In the genomic region with DNA sequence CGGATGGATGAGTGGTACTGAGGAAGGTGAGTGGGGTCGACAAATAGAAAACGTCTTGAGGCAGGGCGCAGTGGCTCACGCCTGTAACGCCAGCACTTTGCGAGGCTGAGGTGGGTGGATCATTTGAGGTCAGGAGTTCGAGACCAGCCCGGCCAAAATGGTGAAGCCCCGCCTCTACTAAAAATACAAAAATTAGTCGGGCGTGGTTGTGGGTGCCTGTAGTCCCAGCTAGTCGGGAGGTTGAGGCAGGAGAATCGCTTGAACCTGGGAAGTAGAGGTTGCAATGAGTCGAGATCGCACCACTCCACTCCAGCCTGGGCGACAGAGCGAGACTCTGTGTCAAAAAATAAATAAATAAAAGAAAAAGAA, we compare ENCODE assay signal across 8 cellular contexts. TPM values are rescaled to one million over a fixed set of nuclear protein-coding genes. Genes with fewer than 3 reads are reported as not detected.
DNase-seq lines count a peak whose midpoint lies in the region; TF ChIP-seq lines count a peak whose summit lies in the region.
"Not testable (repeated sequence)": the region's sequence is repeated elsewhere in the genome, so short reads cannot be mapped to it uniquely, and the experiment has no call there.

No MANE protein-coding gene starts in this region.

- peak overlapping the region; percentile 92 for H3K4me2 ChIP-seq in neural progenitor cell

- H3K27ac ChIP-seq in C4-2B: peak overlapping the region; percentile 33
- not testable (repeated sequence) for H3K27ac ChIP-seq in HL-60 (replicated peaks); iPS-20b (ENCODE audit: low read length); stomach smooth muscle (ENCODE audit: low read length)
- peak overlapping the region; percentile 6 for H3K27ac ChIP-seq in effector memory CD4-positive, alpha-beta T cell (ENCODE audit: insufficient read depth, low read length, poor library complexity, severe bottlenecking)
- H3K27ac ChIP-seq in neural progenitor cell: peak overlapping the region; percentile 69

- not testable (repeated sequence) for H3K36me3 Mint-ChIP-seq in T-helper 1 cell treated with Interleukin-12 subunit alpha and Interleukin-12 subunit beta and Interleukin-4 antibody, amounts not matched to agents 30 μg/mL and 1 μg/mL, for 36 hours (ENCODE audit: low read depth); activated naive CD4-positive, alpha-beta T cell treated with anti-CD3 and anti-CD28 coated beads, Interleukin-2, amount 50 U/mL, for 24 hours; neural progenitor cell

- H3K27me3 ChIP-seq in HL-60 (ENCODE audit: insufficient read depth, poor library complexity, severe bottlenecking) (peaks cover 49% of the 10 kb centered on the region), iPS-20b (ENCODE audit: insufficient read depth, low read length) (peaks cover 18% of the 10 kb centered on the region), neural progenitor cell (peaks cover 29% of the 10 kb centered on the region), stomach smooth muscle (ENCODE audit: control insufficient read depth in 1 of 2, insufficient read depth in 2 of 2, low read length in 2 of 2) (peaks cover 57 to 60% of the 10 kb centered on the region in 2 donors)
- peaks cover 52% of the 10 kb centered on the region for H3K27me3 ChIP-seq in effector memory CD4-positive, alpha-beta T cell (replicated peaks; ENCODE audit: control insufficient read depth, insufficient read depth, low read length, poor library complexity, severe bottlenecking)

- TF ChIP-seq CTCF in C4-2B (conservative IDR thresholded peaks at IDR 0.05); HL-60 (IDR thresholded peaks at IDR 0.05; ENCODE audit: insufficient read depth, low read length); neural progenitor cell (IDR thresholded peaks at IDR 0.05): not testable (repeated sequence)

- H3K9me3 ChIP-seq in effector memory CD4-positive, alpha-beta T cell (ENCODE audit: control insufficient read depth, low read length); neural progenitor cell (ENCODE audit: low read depth); stomach smooth muscle (ENCODE audit: control insufficient read depth in 2 of 2, low read length in 2 of 2): not testable (repeated sequence)
- H3K9me3 ChIP-seq in iPS-20b (ENCODE audit: insufficient read depth, low read depth, low read length): peaks cover 32% of the 10 kb centered on the region

- peak overlapping the region; percentile 94 for H3K4me3 Mint-ChIP-seq in T-helper 1 cell treated with Interleukin-12 subunit alpha and Interleukin-12 subunit beta and Interleukin-4 antibody, amounts not matched to agents 30 μg/mL and 1 μg/mL, for 36 hours
- peak overlapping the region; percentile 85 for H3K4me3 Mint-ChIP-seq in activated naive CD4-positive, alpha-beta T cell treated with anti-CD3 and anti-CD28 coated beads, Interleukin-2, amount 50 U/mL, for 24 hours
- peak overlapping the region; percentile 94 for H3K4me3 Mint-ChIP-seq in neural progenitor cell

- H3K4me1 ChIP-seq in effector memory CD4-positive, alpha-beta T cell (ENCODE audit: control insufficient read depth, insufficient read depth, low read length, poor library complexity, severe bottlenecking): peaks cover 55% of the 10 kb centered on the region
- not testable (repeated sequence) for H3K4me1 ChIP-seq in iPS-20b (ENCODE audit: insufficient read depth, low read length)
- H3K4me1 ChIP-seq in neural progenitor cell (peaks cover 13% of the 10 kb centered on the region), stomach smooth muscle (ENCODE audit: control insufficient read depth, insufficient read depth, low read length) (peaks cover 24% of the 10 kb centered on the region)

- H2AFZ ChIP-seq in neural progenitor cell (replicated peaks): not testable (repeated sequence)

- H3K9ac ChIP-seq in iPS-20b (ENCODE audit: low read depth, low read length) (peak overlapping the region; percentile 68; the same call in 1 of the 2 replicates), neural progenitor cell (peak overlapping the region; percentile 18)
- not testable (repeated sequence) for H3K9ac ChIP-seq in stomach smooth muscle (ENCODE audit: low read length in 2 of 2)

- H4K20me1 ChIP-seq in neural progenitor cell (ENCODE audit: low read depth): peaks cover 38% of the 10 kb centered on the region

- H3K9me3 Mint-ChIP-seq in T-helper 1 cell treated with Interleukin-12 subunit alpha and Interleukin-12 subunit beta and Interleukin-4 antibody, amounts not matched to agents 30 μg/mL and 1 μg/mL, for 36 hours; activated naive CD4-positive, alpha-beta T cell treated with anti-CD3 and anti-CD28 coated beads, Interleukin-2, amount 50 U/mL, for 24 hours; neural progenitor cell: not testable (repeated sequence)

- not testable (repeated sequence) for H3K36me3 ChIP-seq in effector memory CD4-positive, alpha-beta T cell (ENCODE audit: control insufficient read depth, insufficient read depth, low read length); iPS-20b (ENCODE audit: insufficient read depth, low read depth, low read length); neural progenitor cell; stomach smooth muscle (ENCODE audit: control insufficient read depth in 2 of 2, insufficient read depth in 2 of 2, low read length in 2 of 2)

- peak overlapping the region; percentile 0; the same call in 1 of the 2 replicates for H3K4me3 ChIP-seq in HL-60 (replicated peaks; ENCODE audit: insufficient read depth, low read length)
- H3K4me3 ChIP-seq in effector memory CD4-positive, alpha-beta T cell (ENCODE audit: insufficient read depth, low read depth, low read length, poor library complexity, severe bottlenecking): not testable (repeated sequence)
- peak overlapping the region; percentile 74 for H3K4me3 ChIP-seq in iPS-20b (ENCODE audit: low read length)
- H3K4me3 ChIP-seq in neural progenitor cell: peak overlapping the region; percentile 62
- H3K4me3 ChIP-seq in stomach smooth muscle (ENCODE audit: low read length in 2 of 2): peak overlapping the region; percentile 65 to 69

- H3K27me3 Mint-ChIP-seq in T-helper 1 cell treated with Interleukin-12 subunit alpha and Interleukin-12 subunit beta and Interleukin-4 antibody, amounts not matched to agents 30 μg/mL and 1 μg/mL, for 36 hours (ENCODE audit: low read depth): peaks cover 30% of the 10 kb centered on the region
- peaks cover 33% of the 10 kb centered on the region for H3K27me3 Mint-ChIP-seq in activated naive CD4-positive, alpha-beta T cell treated with anti-CD3 and anti-CD28 coated beads, Interleukin-2, amount 50 U/mL, for 24 hours
- peaks cover 41% of the 10 kb centered on the region for H3K27me3 Mint-ChIP-seq in neural progenitor cell (ENCODE audit: insufficient read depth, low read depth)

- peaks cover 61% of the 10 kb centered on the region for H3K4me1 Mint-ChIP-seq in T-helper 1 cell treated with Interleukin-12 subunit alpha and Interleukin-12 subunit beta and Interleukin-4 antibody, amounts not matched to agents 30 μg/mL and 1 μg/mL, for 36 hours (ENCODE audit: low read depth)
- H3K4me1 Mint-ChIP-seq in activated naive CD4-positive, alpha-beta T cell treated with anti-CD3 and anti-CD28 coated beads, Interleukin-2, amount 50 U/mL, for 24 hours: peaks cover 60% of the 10 kb centered on the region
- peaks cover 55% of the 10 kb centered on the region for H3K4me1 Mint-ChIP-seq in neural progenitor cell

- peaks cover 42% of the 10 kb centered on the region for H3F3A ChIP-seq in neural progenitor cell (ENCODE audit: low read depth)

- H3K27ac Mint-ChIP-seq in T-helper 1 cell treated with Interleukin-12 subunit alpha and Interleukin-12 subunit beta and Interleukin-4 antibody, amounts not matched to agents 30 μg/mL and 1 μg/mL, for 36 hours: peak overlapping the region; percentile 94
- H3K27ac Mint-ChIP-seq in activated naive CD4-positive, alpha-beta T cell treated with anti-CD3 and anti-CD28 coated beads, Interleukin-2, amount 50 U/mL, for 24 hours: peak overlapping the region; percentile 84
- H3K27ac Mint-ChIP-seq in neural progenitor cell: peak overlapping the region; percentile 64

- DNase-seq in HL-60 (ENCODE audit: low read depth in 1 of 2, low spot score in 1 of 2); effector memory CD4-positive, alpha-beta T cell; neural progenitor cell (ENCODE audit: low spot score): not testable (repeated sequence)

- H3K79me2 ChIP-seq in neural progenitor cell (ENCODE audit: low read depth): peaks cover 16% of the 10 kb centered on the region

RNA-seq across cellular contexts. Expression of a gene that starts 0.7 kb away (rescaled TPM):
- 0.41 and 1.2 TPM in 2 replicates for total RNA-seq in neural progenitor cell (ENCODE audit: low replicate concordance)

RNA-seq across cellular contexts. Expression of a gene that starts 35.5 kb away (rescaled TPM):
- total RNA-seq in neural progenitor cell (ENCODE audit: low replicate concordance): 0.11 and 2.3 TPM in 2 replicates

RNA-seq across cellular contexts. Expression of a gene that starts 46.3 kb away (rescaled TPM):
- total RNA-seq in neural progenitor cell (ENCODE audit: low replicate concordance): 25.4 and 47.2 TPM in 2 replicates

RNA-seq across cellular contexts. Expression of a gene that starts 54.2 kb away (rescaled TPM):
- 36.7 and 123 TPM in 2 replicates for total RNA-seq in neural progenitor cell (ENCODE audit: low replicate concordance)
